In genomic region chr22:31155425-31155824, GRCh38 we compare ENCODE assay signal across 14 cellular contexts. TPM values are rescaled to one million over a fixed set of nuclear protein-coding genes. Genes with fewer than 3 reads are reported as not detected.
DNase-seq lines count a peak whose midpoint lies in the region; ATAC-seq and TF ChIP-seq lines count a peak whose summit lies in the region.
"Had no signal": no experiment of that assay in that cellular context is flagged by ENCODE, and none has a peak within 500 bp of the region (broad histone marks: within the 10 kb centered on the region; RNA-seq: fewer than 3 reads in every experiment).

No MANE protein-coding gene starts in this region.

- H3K9me3 ChIP-seq in mammary epithelial cell (replicated peaks; ENCODE audit: insufficient read depth, low read length) (no peaks in the 10 kb centered on the region), subcutaneous abdominal adipose tissue (ENCODE audit: control insufficient read depth in 5 of 5, low read length in 5 of 5) (no peaks in the 10 kb centered on the region)
- H3K9me3 ChIP-seq: body of pancreas had no signal

- H3K4me2 ChIP-seq in mammary epithelial cell (ENCODE audit: insufficient read depth, low read depth, low read length), result no peak overlapping the region

- peaks cover 6% of the 10 kb centered on the region for H3K4me1 ChIP-seq in mammary epithelial cell (ENCODE audit: insufficient read depth, low read length)
- H3K4me1 ChIP-seq in subcutaneous abdominal adipose tissue (ENCODE audit: control insufficient read depth in 5 of 5, insufficient read depth in 5 of 5, low read length in 5 of 5), result peaks cover 0 to 20% (median 16%) of the 10 kb centered on the region in 5 donors

- dilution Hi-C loops in mammary epithelial cell (cut with HindIII; ENCODE audit: low sequenced_read_pairs), result no loop called here

- no peak for TF ChIP-seq CTCF in mammary epithelial cell (conservative IDR thresholded peaks at IDR 0.05 in 1 of 2, IDR thresholded peaks at IDR 0.05 in 1 of 2; ENCODE audit: extremely low read depth in 1 of 2, insufficient read depth in 1 of 2, low read depth in 1 of 2, low read length in 2 of 2)
- no peak for TF ChIP-seq CTCF in glutamatergic neuron (IDR thresholded peaks at IDR 0.05; ENCODE audit: partially characterized antibody, unreplicated experiment)

- H2AFZ ChIP-seq in mammary epithelial cell (ENCODE audit: low read depth, low read length), result peak overlapping the region; percentile 41

- BruUV-seq in mammary epithelial cell (replicated peaks; lab: Mats Ljungman, UMichigan), result no TSS peak

- H3K27ac Mint-ChIP-seq in glutamatergic neuron (ENCODE audit: unreplicated experiment), result peak overlapping the region; percentile 8
- H3K27ac Mint-ChIP-seq: activated CD4-positive, alpha-beta memory T cell treated with anti-CD3 and anti-CD28 coated beads for 36 hours; CD4-positive, alpha-beta memory T cell had no signal

- no peaks in the 10 kb centered on the region for H3K36me3 ChIP-seq in mammary epithelial cell (ENCODE audit: insufficient read depth, low read length)
- H3K36me3 ChIP-seq in subcutaneous abdominal adipose tissue (ENCODE audit: control insufficient read depth in 5 of 5, insufficient read depth in 5 of 5, low read length in 5 of 5), result no peaks in the 10 kb centered on the region

- CTCF ChIA-PET in mammary epithelial cell (lab: Charles Lee; ENCODE audit: low non-redundant PET), result no interaction called here

- H3K27me3 ChIP-seq in mammary epithelial cell (ENCODE audit: insufficient read depth, low read length), result no peaks in the 10 kb centered on the region
- H3K27me3 ChIP-seq in subcutaneous abdominal adipose tissue (ENCODE audit: control insufficient read depth in 5 of 5, insufficient read depth in 4 of 5, low read length in 5 of 5), result no peaks in the 10 kb centered on the region
- H3K27me3 ChIP-seq: body of pancreas had no signal

- no peaks in the 10 kb centered on the region for H4K20me1 ChIP-seq in mammary epithelial cell (ENCODE audit: insufficient read depth, low read length)

- WGBS in mammary epithelial cell (ENCODE audit: low coverage, missing lambda C conversion rate), result 8% methylated on average over 3 of the region's 3 CpGs

- H3K9ac ChIP-seq in mammary epithelial cell (ENCODE audit: insufficient read depth, low read length), result no peak overlapping the region
- peak overlapping the region in 1 of 5 donors; percentile 40 for H3K9ac ChIP-seq in subcutaneous abdominal adipose tissue (ENCODE audit: low read length in 5 of 5)

- H3K4me1 Mint-ChIP-seq in glutamatergic neuron (ENCODE audit: low read depth, unreplicated experiment), result no peaks in the 10 kb centered on the region
- H3K4me1 Mint-ChIP-seq: H9 had no signal

- no peak overlapping the region for H3K4me3 Mint-ChIP-seq in glutamatergic neuron (ENCODE audit: unreplicated experiment)
- H3K4me3 Mint-ChIP-seq: activated CD4-positive, alpha-beta memory T cell treated with anti-CD3 and anti-CD28 coated beads for 36 hours; H9 had no signal

- no peak overlapping the region for H3K27ac ChIP-seq in mammary epithelial cell (ENCODE audit: insufficient read depth, low read depth, low read length)
- peak overlapping the region; percentile 52 for H3K27ac ChIP-seq in subcutaneous abdominal adipose tissue (ENCODE audit: low read depth, low read length)

- DNase-seq in GM03348 (ENCODE audit: low spot score) (peak; percentile 53), mammary epithelial cell (no peak), glutamatergic neuron (no peak), HuH-7.5 (ENCODE audit: low spot score) (no peak)
- DNase-seq: activated CD4-positive, alpha-beta memory T cell treated with anti-CD3 and anti-CD28 coated beads for 36 hours; body of pancreas; CD4-positive, alpha-beta memory T cell; H9; NCI-H2081; NCI-H82 had no signal

- peaks cover 8% of the 10 kb centered on the region for H3K27me3 Mint-ChIP-seq in glutamatergic neuron (ENCODE audit: unreplicated experiment)
- H3K27me3 Mint-ChIP-seq: activated CD4-positive, alpha-beta memory T cell treated with anti-CD3 and anti-CD28 coated beads for 36 hours had no signal

- in situ Hi-C loops in mammary epithelial cell (cut with MboI; ENCODE audit: low sequenced_read_pairs in 2 of 2), result loop anchor here in 1 of 2 donors (10.0 kb wide), 1 partner anchor 211 kb away; no protein-coding TSS in a partner anchor

- no peak overlapping the region for H3K4me3 ChIP-seq in mammary epithelial cell (replicated peaks in 1 of 3; ENCODE audit: insufficient read depth in 1 of 3, low read depth in 2 of 3, low read length in 3 of 3)
- H3K4me3 ChIP-seq in subcutaneous abdominal adipose tissue (ENCODE audit: low read depth in 1 of 5, low read length in 5 of 5), result no peak overlapping the region
- H3K4me3 ChIP-seq: body of pancreas had no signal

- peaks cover 4% of the 10 kb centered on the region for H3K36me3 Mint-ChIP-seq in glutamatergic neuron (ENCODE audit: unreplicated experiment)

- intact Hi-C loops in mammary epithelial cell (cut with micrococcal nuclease), result no loop called here

- peaks cover 5% of the 10 kb centered on the region for H3K79me2 ChIP-seq in mammary epithelial cell (ENCODE audit: insufficient read depth, low read length)

- no peaks in the 10 kb centered on the region for H3K9me3 Mint-ChIP-seq in glutamatergic neuron (ENCODE audit: unreplicated experiment)
- H3K9me3 Mint-ChIP-seq: activated CD4-positive, alpha-beta memory T cell treated with anti-CD3 and anti-CD28 coated beads for 36 hours; CD4-positive, alpha-beta memory T cell; H9 had no signal

- ATAC-seq in HG03432 (IDR thresholded peaks at IDR 0.05; ENCODE audit: unreplicated experiment) (no peak), GM19455 (IDR thresholded peaks at IDR 0.05; ENCODE audit: unreplicated experiment) (no peak), HG03565 (IDR thresholded peaks at IDR 0.05; ENCODE audit: unreplicated experiment) (no peak)
- ATAC-seq: body of pancreas had no signal

RNA-seq across cellular contexts. Expression of gene RNF185, which starts 4.6 kb away (rescaled TPM):
- total RNA-seq in mammary epithelial cell (10 to 100 TPM; 29.2 to 47.3 TPM), glutamatergic neuron (ENCODE audit: unreplicated experiment) (27.4 TPM)
- polyA plus RNA-seq in mammary epithelial cell, result 26.3 TPM
- polyA minus RNA-seq in mammary epithelial cell, result 18.2 TPM

RNA-seq across cellular contexts. Expression of gene PLA2G3, which starts 15.1 kb away (rescaled TPM):
- total RNA-seq in mammary epithelial cell (not detected), glutamatergic neuron (ENCODE audit: unreplicated experiment) (1.3 TPM)
- polyA plus RNA-seq in mammary epithelial cell, result not detected
- polyA minus RNA-seq in mammary epithelial cell, result not detected
- total RNA-seq: activated CD4-positive, alpha-beta memory T cell treated with anti-CD3 and anti-CD28 coated beads for 36 hours; body of pancreas; CD4-positive, alpha-beta memory T cell had no signal
- polyA plus RNA-seq: CD4-positive, alpha-beta memory T cell had no signal

RNA-seq across cellular contexts. Expression of gene INPP5J, which starts 32.7 kb away (rescaled TPM):
- total RNA-seq in mammary epithelial cell (1 to 10 TPM in 1 of 2 donors, under 1 TPM in 1; 0.50 to 2.7 TPM), glutamatergic neuron (ENCODE audit: unreplicated experiment) (15.4 TPM)
- 0.37 TPM for polyA plus RNA-seq in mammary epithelial cell
- 2.4 TPM for polyA minus RNA-seq in mammary epithelial cell
- polyA plus RNA-seq: CD4-positive, alpha-beta memory T cell had no signal

RNA-seq across cellular contexts. Expression of gene SELENOM, which starts 48.1 kb away (rescaled TPM):
- total RNA-seq in mammary epithelial cell (10 to 100 TPM; 24.6 to 38.7 TPM), glutamatergic neuron (ENCODE audit: unreplicated experiment) (40.9 TPM)
- polyA plus RNA-seq in mammary epithelial cell, result 21.8 TPM
- polyA minus RNA-seq in mammary epithelial cell, result 4.7 TPM

RNA-seq across cellular contexts. Expression of gene LIMK2, which starts 56.7 kb away (rescaled TPM):
- total RNA-seq in mammary epithelial cell (100 to 1,000 TPM; 176 to 484 TPM), glutamatergic neuron (ENCODE audit: unreplicated experiment) (92.4 TPM)
- polyA plus RNA-seq in mammary epithelial cell, result 25.9 TPM
- 123 TPM for polyA minus RNA-seq in mammary epithelial cell
